Comparison of ENCODE assay signal across 17 cellular contexts in genomic region chr13:95355491-95355890, GRCh38. TPM values are rescaled to one million over a fixed set of nuclear protein-coding genes. Genes with fewer than 3 reads are reported as not detected.
DNase-seq lines count a peak whose midpoint lies in the region; ATAC-seq and TF ChIP-seq lines count a peak whose summit lies in the region.
"Had no signal": no experiment of that assay in that cellular context is flagged by ENCODE, and none has a peak within 500 bp of the region (broad histone marks: within the 10 kb centered on the region; RNA-seq: fewer than 3 reads in every experiment).

No MANE protein-coding gene starts in this region.

- POLR2A ChIA-PET in AG04450 (lab: Yijun Ruan, JAX) = interaction anchor here (0.6 kb wide), 1 partner anchor 84 kb away, joined by 5 read pairs; no protein-coding TSS in a partner anchor

- TF ChIP-seq CTCF in AG04450 (IDR thresholded peaks at IDR 0.05; ENCODE audit: low read depth, low read length) (no peak), cardiac fibroblast (IDR thresholded peaks at IDR 0.05; ENCODE audit: low read depth, low read length) (no peak), thyroid gland (IDR thresholded peaks at IDR 0.05) (no peak)

- ATAC-seq in HG02885 (IDR thresholded peaks at IDR 0.05; ENCODE audit: poor library complexity, unreplicated experiment) = no peak
- ATAC-seq: activated naive CD4-positive, alpha-beta T cell treated with anti-CD3 and anti-CD28 coated beads, Interleukin-2, amount 50 U/mL, for 72 hours had no signal

- H3K27ac ChIP-seq in AG04450 (ENCODE audit: low read depth, low read length) (peak overlapping the region; percentile 22), thyroid gland (no peak overlapping the region)
- H3K27ac ChIP-seq: esophagus muscularis mucosa, thoracic aorta had no signal

- CTCF ChIA-PET in AG04450 (lab: Charles Lee) = interaction anchor here (1.0 to 1.2 kb wide), 2 partner anchors 49 to 163 kb away, joined by 4 read pairs; no protein-coding TSS in a partner anchor

- H3K9me3 ChIP-seq in AG04450 (ENCODE audit: control insufficient read depth, insufficient read depth, low read length) (peaks cover 6% of the 10 kb centered on the region), thyroid gland (no peaks in the 10 kb centered on the region)
- H3K9me3 ChIP-seq: mucosa of descending colon, thoracic aorta had no signal

- no peaks in the 10 kb centered on the region for H3K27me3 ChIP-seq in AG04450 (ENCODE audit: control insufficient read depth, insufficient read depth, low read length)
- H3K27me3 ChIP-seq in thyroid gland = no peaks in the 10 kb centered on the region
- H3K27me3 ChIP-seq: esophagus muscularis mucosa had no signal

- intact Hi-C loops in thyroid gland (cut with DNase I) = no loop called here

- no peak overlapping the region for H3K4me3 ChIP-seq in AG04450 (ENCODE audit: low read depth, low read length)
- H3K4me3 ChIP-seq in cardiac fibroblast (replicated peaks in 1 of 2; ENCODE audit: low read depth in 2 of 2, low read length in 2 of 2) = no peak overlapping the region
- no peak overlapping the region for H3K4me3 ChIP-seq in thyroid gland (replicated peaks in 1 of 3)
- H3K4me3 ChIP-seq: esophagus muscularis mucosa, mucosa of descending colon, thoracic aorta had no signal

- 78% methylated on average over 6 of the region's 6 CpGs for WGBS in thyroid gland, 2 donors

- DNase-seq in AG04450 (ENCODE audit: low read depth, low spot score) = peak; percentile 20
- peak; percentile 7 for DNase-seq in LHCN-M2 (ENCODE audit: low read depth)
- peak; percentile 44 to 51 for DNase-seq in cardiac fibroblast (ENCODE audit: low read depth in 2 of 2)
- DNase-seq in lung microvascular endothelial cell (ENCODE audit: low read depth in 2 of 2) = peak; percentile 23 to 76
- no peak for DNase-seq in occipital lobe (lab: John Stamatoyannopoulos, UW)
- DNase-seq in AML-193 (lab: John Stamatoyannopoulos, UW) = no peak
- no peak for DNase-seq in thyroid gland
- DNase-seq: activated B cell treated with CpG ODN at 0.5 μM for 24 hours, DMS153, mucosa of descending colon, NCI-H1048, posterior cingulate gyrus, SW 1271 had no signal

- no peak for TF ChIP-seq POLR2A in thyroid gland (IDR thresholded peaks at IDR 0.05)

- no peaks in the 10 kb centered on the region for H3K4me1 ChIP-seq in thyroid gland
- H3K4me1 ChIP-seq: esophagus muscularis mucosa had no signal

- no peaks in the 10 kb centered on the region for H3K36me3 ChIP-seq in thyroid gland
- H3K36me3 ChIP-seq: esophagus muscularis mucosa, thoracic aorta had no signal

RNA-seq across cellular contexts. Expression of gene ABCC4, which starts 54.2 kb away (rescaled TPM):
- polyA plus RNA-seq in AG04450 (2011; rRNA removed) = 110 and 140 TPM in 2 replicates
- 244 and 289 TPM in 2 replicates for polyA minus RNA-seq in AG04450 (2011; rRNA and poly(A)+ RNA removed)
- total RNA-seq in LHCN-M2 (2014; rRNA removed) (23.1 and 23.9 TPM in 2 replicates), lung microvascular endothelial cell (1.6 and 7.2 TPM in 2 replicates), occipital lobe (9.0 TPM), thyroid gland (10 to 100 TPM in 3 of 4 donors, 1 to 10 TPM in 1; 9.1 to 29.6 (median 19.7) TPM)
- 5.7 TPM for polyA plus RNA-seq in LHCN-M2 (2012)

Comparison
In these comparisons a context has a peak if more than half of its experiments do, and no peak if none do; other contexts are left out.
1. DNase-seq: peak in AG04450 (single experiment), LHCN-M2 (single experiment), cardiac fibroblast (2 of 2) and lung microvascular endothelial cell (2 of 2); none in occipital lobe (single experiment), AML-193 (0 of 2) and thyroid gland (0 of 2).